In genomic region chr14:21203470-21204166, GRCh38 we compare ENCODE assay signal across 15 cellular contexts. TPM values are rescaled to one million over a fixed set of nuclear protein-coding genes. Genes with fewer than 3 reads are reported as not detected.
A peak's percentile ranks its signal among the peaks of the same experiment; 100 is the strongest.
DNase-seq lines count a peak whose midpoint lies in the region; ATAC-seq and TF ChIP-seq lines count a peak whose summit lies in the region.
"Had no signal": no experiment of that assay in that cellular context is flagged by ENCODE, and none has a peak within 500 bp of the region (broad histone marks: within the 10 kb centered on the region; RNA-seq: fewer than 3 reads in every experiment).

No MANE protein-coding gene starts in this region.

- peaks cover 4 to 39% (median 21%) of the 10 kb centered on the region in 3 donors for H3K36me3 Mint-ChIP-seq in CD8-positive, alpha-beta memory T cell
- peaks cover 65% of the 10 kb centered on the region for H3K36me3 Mint-ChIP-seq in activated T-helper 17 cell treated with anti-CD3 and anti-CD28 coated beads, Interleukin-2, amount 50 U/mL, for 72 hours (ENCODE audit: low read depth)

- H3K4me3 Mint-ChIP-seq in CD8-positive, alpha-beta memory T cell: no peak overlapping the region
- no peak overlapping the region for H3K4me3 Mint-ChIP-seq in activated T-helper 17 cell treated with anti-CD3 and anti-CD28 coated beads, Interleukin-2, amount 50 U/mL, for 72 hours

- H3K27ac Mint-ChIP-seq in CD8-positive, alpha-beta memory T cell: peak overlapping the region; percentile 15 to 87 (median 52)
- H3K27ac Mint-ChIP-seq in activated T-helper 17 cell treated with anti-CD3 and anti-CD28 coated beads, Interleukin-2, amount 50 U/mL, for 72 hours: peak overlapping the region; percentile 64

- peaks cover 28 to 38% (median 36%) of the 10 kb centered on the region in 3 donors for H3K4me1 Mint-ChIP-seq in CD8-positive, alpha-beta memory T cell
- H3K4me1 Mint-ChIP-seq in activated T-helper 17 cell treated with anti-CD3 and anti-CD28 coated beads, Interleukin-2, amount 50 U/mL, for 72 hours: peaks cover 24% of the 10 kb centered on the region

- CTCF ChIA-PET in CD8-positive, alpha-beta memory T cell (lab: Charles Lee): interaction anchor here (1.1 kb wide), 1 partner anchor 62 kb away, joined by 3 read pairs; no protein-coding TSS in a partner anchor

- 75 to 82% methylated on average over 8 of the region's 8 CpGs for WGBS in thyroid gland, 2 donors

- no peaks in the 10 kb centered on the region for H3K9me3 ChIP-seq in CD8-positive, alpha-beta memory T cell (ENCODE audit: low read length)
- H3K9me3 ChIP-seq in mucosa of descending colon (no peaks in the 10 kb centered on the region), thyroid gland (no peaks in the 10 kb centered on the region)
- H3K9me3 ChIP-seq: breast epithelium had no signal

- no peaks in the 10 kb centered on the region for H3K27me3 Mint-ChIP-seq in CD8-positive, alpha-beta memory T cell
- no peaks in the 10 kb centered on the region for H3K27me3 Mint-ChIP-seq in activated T-helper 17 cell treated with anti-CD3 and anti-CD28 coated beads, Interleukin-2, amount 50 U/mL, for 72 hours

- TF ChIP-seq POLR2A in GM18505 (IDR thresholded peaks at IDR 0.05; ENCODE audit: borderline replicate concordance, extremely low read depth, insufficient read depth, insufficient read length) (peak; percentile 50), thyroid gland (IDR thresholded peaks at IDR 0.05) (no peak)

- POLR2A ChIA-PET in CD8-positive, alpha-beta memory T cell (lab: Charles Lee): no interaction called here

- no peak overlapping the region for H3K27ac ChIP-seq in CD8-positive, alpha-beta memory T cell (ENCODE audit: low read depth, low read length)
- no peak overlapping the region for H3K27ac ChIP-seq in thyroid gland
- H3K27ac ChIP-seq: breast epithelium, hepatocyte had no signal

- no peak overlapping the region for H3K4me3 ChIP-seq in CD8-positive, alpha-beta memory T cell (ENCODE audit: low read length)
- H3K4me3 ChIP-seq in mucosa of descending colon (no peak overlapping the region), thyroid gland (replicated peaks in 1 of 3) (no peak overlapping the region)
- H3K4me3 ChIP-seq: breast epithelium, hepatocyte had no signal

- peaks cover 11% of the 10 kb centered on the region for H3K36me3 ChIP-seq in CD8-positive, alpha-beta memory T cell (ENCODE audit: insufficient read depth, low read length)
- H3K36me3 ChIP-seq in mucosa of descending colon (ENCODE audit: low read depth): no peaks in the 10 kb centered on the region
- peaks cover 10 to 17% of the 10 kb centered on the region in 2 donors for H3K36me3 ChIP-seq in thyroid gland

- no peaks in the 10 kb centered on the region for H3K9me3 Mint-ChIP-seq in CD8-positive, alpha-beta memory T cell
- no peaks in the 10 kb centered on the region for H3K9me3 Mint-ChIP-seq in activated T-helper 17 cell treated with anti-CD3 and anti-CD28 coated beads, Interleukin-2, amount 50 U/mL, for 72 hours

- no peaks in the 10 kb centered on the region for H3K4me1 ChIP-seq in CD8-positive, alpha-beta memory T cell (ENCODE audit: insufficient read depth, low read length)
- no peaks in the 10 kb centered on the region for H3K4me1 ChIP-seq in mucosa of descending colon (ENCODE audit: low read depth)
- H3K4me1 ChIP-seq in thyroid gland: peaks cover 18 to 19% of the 10 kb centered on the region in 2 donors
- H3K4me1 ChIP-seq: breast epithelium had no signal

- no peak for DNase-seq in CD8-positive, alpha-beta memory T cell
- DNase-seq in mucosa of descending colon (no peak), omental fat pad (ENCODE audit: low spot score) (no peak), thyroid gland (no peak)
- DNase-seq: NCI-H1930; stimulated activated CD4-positive, alpha-beta T cell treated with anti-CD3 and anti-CD28 coated beads, Interleukin-4, amount 100 ng/mL, for 4 hours; T1000 had no signal

- intact Hi-C loops in mucosa of descending colon (cut with DNase I, micrococcal nuclease): no loop called here
- intact Hi-C loops in thyroid gland (cut with DNase I): no loop called here

- TF ChIP-seq CTCF in mucosa of descending colon (IDR thresholded peaks at IDR 0.05): no peak
- TF ChIP-seq CTCF in omental fat pad (IDR thresholded peaks at IDR 0.05): no peak
- TF ChIP-seq CTCF in thyroid gland (IDR thresholded peaks at IDR 0.05): no peak

- no peak for ATAC-seq in GM18505 (IDR thresholded peaks at IDR 0.05; ENCODE audit: unreplicated experiment)
- ATAC-seq in activated T-helper 17 cell treated with anti-CD3 and anti-CD28 coated beads, Interleukin-2, amount 50 U/mL, for 72 hours (replicated peaks): no peak
- ATAC-seq in mucosa of descending colon: peak; percentile 12
- no peak for ATAC-seq in omental fat pad (ENCODE audit: low FRiP score)
- ATAC-seq in GM21723 (IDR thresholded peaks at IDR 0.05; ENCODE audit: unreplicated experiment): no peak

- no peaks in the 10 kb centered on the region for H3K27me3 ChIP-seq in CD8-positive, alpha-beta memory T cell (ENCODE audit: insufficient read depth, low read length, poor library complexity, severe bottlenecking)
- H3K27me3 ChIP-seq in thyroid gland: no peaks in the 10 kb centered on the region
- H3K27me3 ChIP-seq: breast epithelium, hepatocyte had no signal

RNA-seq across cellular contexts. Expression of gene OR5AU1, which starts 47.8 kb away (rescaled TPM):
- not detected for total RNA-seq in CD8-positive, alpha-beta memory T cell
- not detected for polyA plus RNA-seq in CD8-positive, alpha-beta memory T cell
- total RNA-seq in activated T-helper 17 cell treated with anti-CD3 and anti-CD28 coated beads, Interleukin-2, amount 50 U/mL, for 72 hours: not detected
- not detected for total RNA-seq in mucosa of descending colon
- total RNA-seq in omental fat pad: under 1 TPM in 1 of 4 donors, not detected in 3; 0.09 TPM
- not detected for total RNA-seq in thyroid gland
- total RNA-seq: breast epithelium, epithelial cell of proximal tubule, hepatocyte, lung microvascular endothelial cell, OCI-LY7 had no signal
- polyA plus RNA-seq: hepatocyte had no signal
